In genomic region chr17:44218344-44219125, GRCh38 we compare ENCODE assay signal across 8 cellular contexts. TPM values are rescaled to one million over a fixed set of nuclear protein-coding genes. Genes with fewer than 3 reads are reported as not detected.
DNase-seq lines count a peak whose midpoint lies in the region; ATAC-seq, FAIRE-seq and TF ChIP-seq lines count a peak whose summit lies in the region.

No MANE protein-coding gene starts in this region.

- no peaks in the 10 kb centered on the region for H3K9me3 ChIP-seq in HepG2 (ENCODE audit: low read length)

- peaks cover 30% of the 10 kb centered on the region for H3K4me1 ChIP-seq in HepG2 (ENCODE audit: insufficient read depth, low read length)

- H3K36me3 ChIP-seq in HepG2 (replicated peaks in 1 of 2; ENCODE audit: control insufficient read depth in 1 of 2, insufficient read depth in 2 of 2, low read length in 2 of 2) = peaks cover 22 to 35% of the 10 kb centered on the region in 2 experiments

- intact Hi-C loops in activated CD4-positive, alpha-beta T cell treated with anti-CD3 and anti-CD28 coated beads, Interleukin-2, amount 10 ng/mL, durations not matched to agents 24 days and 14 days (cut with micrococcal nuclease) = loop anchor here (1.0 to 10.0 kb wide), 5 partner anchors 8 to 286 kb away; partner anchors contain the start of genes GPATCH8 and HROB
- intact Hi-C loops in HepG2 (cut with micrococcal nuclease; ENCODE audit: unreplicated experiment) = loop anchor here (2.0 kb wide), 2 partner anchors 16 to 106 kb away; partner anchors contain the start of gene SLC25A39

- no peaks in the 10 kb centered on the region; a peak in 1 of 5 replicates for H3K27me3 ChIP-seq in HepG2 (ENCODE audit: control insufficient read depth in 1 of 2, insufficient read depth in 2 of 2, low read length in 2 of 2)

- peaks cover 52% of the 10 kb centered on the region for H3K4me1 Mint-ChIP-seq in activated CD4-positive, alpha-beta T cell treated with anti-CD3 and anti-CD28 coated beads, Interleukin-2, amount 10 ng/mL, durations not matched to agents 24 days and 14 days

- in situ Hi-C loops in HepG2 (cut with HindIII; ENCODE audit: extremely low pct_ligation_motif_present, low pct_unique_long_range_greater_than_20kb) = no loop called here

- peaks cover 28% of the 10 kb centered on the region for H3K79me2 ChIP-seq in HepG2 (ENCODE audit: insufficient read depth, low read length)

- POLR2A ChIA-PET in HepG2 (lab: Yijun Ruan, JAX) = interaction anchor here (0.7 to 1.4 kb wide), 10 partner anchors 12 to 127 kb away, joined by 3 to 10 read pairs (median 5); partner anchors contain the start of genes ATXN7L3, GRN and TMUB2

- TF ChIP-seq EP300 in HepG2 (IDR thresholded peaks at IDR 0.05; ENCODE audit: low read depth in 2 of 2, low read length in 2 of 2) = no peak; a peak in 1 of 4 replicates
- no peak for TF ChIP-seq EP300 in HepG2 (CRISPR knock-in tag; IDR thresholded peaks at IDR 0.05; ENCODE audit: borderline replicate concordance)

- H4K20me1 ChIP-seq in HepG2 (ENCODE audit: insufficient read depth, low read length) = no peaks in the 10 kb centered on the region; the same call in 1 of the 2 replicates

- peaks cover 46% of the 10 kb centered on the region for H3K36me3 Mint-ChIP-seq in activated CD4-positive, alpha-beta T cell treated with anti-CD3 and anti-CD28 coated beads, Interleukin-2, amount 10 ng/mL, durations not matched to agents 24 days and 14 days (ENCODE audit: low read depth)

- CTCF ChIA-PET in HepG2 (lab: Yijun Ruan, JAX; ENCODE audit: low intra/inter-chr PET ratio, low total read pairs) = interaction anchor here (2.3 kb wide), 1 partner anchor 15 kb away, joined by 13 read pairs; no protein-coding TSS in a partner anchor

- peak overlapping the region; percentile 94 for H3K9ac ChIP-seq in HepG2 (ENCODE audit: insufficient read depth, low read depth, low read length)

- no TSS peak for BruUV-seq in HepG2 (replicated peaks; lab: Mats Ljungman, UMichigan)

- no peak overlapping the region for H2AFZ ChIP-seq in HepG2 (ENCODE audit: low read length)

- TF ChIP-seq CTCF in HepG2 (CRISPR knock-in tag; IDR thresholded peaks at IDR 0.05) = peak; percentile 82

- H3K4me3 Mint-ChIP-seq in activated CD4-positive, alpha-beta T cell treated with anti-CD3 and anti-CD28 coated beads, Interleukin-2, amount 10 ng/mL, durations not matched to agents 24 days and 14 days = peak overlapping the region; percentile 97

- peaks cover 2% of the 10 kb centered on the region for H3K27me3 Mint-ChIP-seq in activated CD4-positive, alpha-beta T cell treated with anti-CD3 and anti-CD28 coated beads, Interleukin-2, amount 10 ng/mL, durations not matched to agents 24 days and 14 days

- no peak for FAIRE-seq in HepG2 (lab: Jason Lieb, UNC)

- no peaks in the 10 kb centered on the region for H3K9me3 Mint-ChIP-seq in activated CD4-positive, alpha-beta T cell treated with anti-CD3 and anti-CD28 coated beads, Interleukin-2, amount 10 ng/mL, durations not matched to agents 24 days and 14 days

- 2% methylated on average over 20 of the region's 90 CpGs for WGBS in HepG2 (ENCODE audit: low lambda C conversion rate)

- TF ChIP-seq POLR2A in HepG2 (IDR thresholded peaks at IDR 0.05; ENCODE audit: insufficient read depth in 1 of 2, low read depth in 2 of 2, low read length in 2 of 2) = peak; percentile 7 to 59; a peak in 3 of 4 replicates

- H3K4me2 ChIP-seq in HepG2 (ENCODE audit: low read depth, low read length) = peak overlapping the region; percentile 97

- ATAC-seq in GM19023 (IDR thresholded peaks at IDR 0.05; ENCODE audit: unreplicated experiment) (peak; percentile 37), HG03432 (IDR thresholded peaks at IDR 0.05; ENCODE audit: unreplicated experiment) (peak; percentile 32), HepG2 (peak; percentile 50)

- TF ChIP-seq RAD21 in HepG2 (CRISPR knock-in tag; IDR thresholded peaks at IDR 0.05) = no peak

- H3K27ac Mint-ChIP-seq in activated CD4-positive, alpha-beta T cell treated with anti-CD3 and anti-CD28 coated beads, Interleukin-2, amount 10 ng/mL, durations not matched to agents 24 days and 14 days = peak overlapping the region; percentile 97

- H3K4me3 ChIP-seq in HepG2 (replicated peaks in 1 of 3; ENCODE audit: insufficient read depth in 1 of 3, low read depth in 2 of 3, low read length in 3 of 3) = peak overlapping the region; percentile 88 to 99 (median 98)

- peak overlapping the region; percentile 89 for H3K27ac ChIP-seq in HepG2 (ENCODE audit: extremely low read length, insufficient read depth, low read length)

- peak; percentile 93 for DNase-seq in AG08395 (ENCODE audit: low spot score)
- DNase-seq in NCI-H510A treated with DMSO at 0.1 percent for 48 hours (lab: John Stamatoyannopoulos, UW) = peak; percentile 61
- peak; percentile 96 for DNase-seq in activated CD4-positive, alpha-beta T cell treated with anti-CD3 and anti-CD28 coated beads, Interleukin-2, amount 10 ng/mL, durations not matched to agents 24 days and 14 days
- peak; percentile 89 for DNase-seq in dedifferentiated amniotic fluid mesenchymal stem cell (ENCODE audit: extremely low spot score)
- DNase-seq in HepG2 (ENCODE audit: low spot score) = peak; percentile 89
- peak; percentile 86 for DNase-seq in stimulated activated CD4-positive, alpha-beta T cell treated with anti-CD3 and anti-CD28 coated beads, Interleukin-2, amount 100 ng/mL, for 4 hours (ENCODE audit: low read depth)

RNA-seq across cellular contexts. Expression of gene UBTF, which starts 0.9 kb away (rescaled TPM):
- total RNA-seq in activated CD4-positive, alpha-beta T cell treated with anti-CD3 and anti-CD28 coated beads, Interleukin-2, amount 10 ng/mL, durations not matched to agents 24 days and 14 days = 193 and 195 TPM in 2 replicates
- total RNA-seq in HepG2 (2016; rRNA removed; fragmentation: Illumina TruSeq; extraction: Trizol) = 52.1 and 60.9 TPM in 2 replicates
- total RNA-seq in HepG2 (2016; cell fraction: cytosol; rRNA removed; fragmentation: Illumina TruSeq; extraction: Trizol; ENCODE audit: low read depth) = 13.2 and 14.5 TPM in 2 replicates
- 46.2 and 61.5 TPM in 2 replicates for total RNA-seq in HepG2 (2016; cell fraction: insoluble cytoplasmic fraction; rRNA removed; fragmentation: Illumina TruSeq; extraction: Trizol)
- total RNA-seq in HepG2 (2016; cell fraction: membrane; rRNA removed; fragmentation: Illumina TruSeq; extraction: Trizol) = 33.7 and 33.9 TPM in 2 replicates
- total RNA-seq in HepG2 (2016; cell fraction: nucleus; rRNA removed; fragmentation: Illumina TruSeq; extraction: Trizol) = 43.5 and 47.5 TPM in 2 replicates
- 15.2 and 16.1 TPM in 2 replicates for polyA plus RNA-seq in HepG2 (2011; rRNA removed)
- polyA plus RNA-seq in HepG2 (2011; cell fraction: cytosol; rRNA removed) = 9.1 and 10.0 TPM in 2 replicates
- 35.4 and 41.3 TPM in 2 replicates for polyA plus RNA-seq in HepG2 (2011; cell fraction: nucleus; rRNA removed)
- 27.8 and 33.4 TPM in 2 replicates for polyA plus RNA-seq in HepG2 (2012)
- 8.6 and 8.7 TPM in 2 replicates for polyA plus RNA-seq in HepG2 (2016; cell fraction: cytosol; fragmentation: Illumina TruSeq; extraction: Trizol; ENCODE audit: low read depth)
- polyA plus RNA-seq in HepG2 (2016; cell fraction: insoluble cytoplasmic fraction; fragmentation: Illumina TruSeq; extraction: Trizol; ENCODE audit: low read depth) = 57.4 and 68.3 TPM in 2 replicates
- 21.7 and 23.2 TPM in 2 replicates for polyA plus RNA-seq in HepG2 (2016; cell fraction: membrane; fragmentation: Illumina TruSeq; extraction: Trizol; ENCODE audit: low read depth)
- 93.7 and 94.2 TPM in 2 replicates for polyA plus RNA-seq in HepG2 (2016; cell fraction: nucleus; fragmentation: Illumina TruSeq; extraction: Trizol; ENCODE audit: insufficient read depth, low read depth)
- polyA minus RNA-seq in HepG2 (2011; rRNA and poly(A)+ RNA removed; ENCODE audit: low replicate concordance) = 11.5 and 30.7 TPM in 2 replicates
- 8.2 and 9.9 TPM in 2 replicates for polyA minus RNA-seq in HepG2 (2011; cell fraction: cytosol; rRNA and poly(A)+ RNA removed)
- 29.7 and 33.2 TPM in 2 replicates for polyA minus RNA-seq in HepG2 (2011; cell fraction: nucleus; rRNA and poly(A)+ RNA removed)

RNA-seq across cellular contexts. Expression of gene ATXN7L3, which starts 18.9 kb away (rescaled TPM):
- 105 and 118 TPM in 2 replicates for total RNA-seq in activated CD4-positive, alpha-beta T cell treated with anti-CD3 and anti-CD28 coated beads, Interleukin-2, amount 10 ng/mL, durations not matched to agents 24 days and 14 days
- total RNA-seq in HepG2 (2016; rRNA removed; fragmentation: Illumina TruSeq; extraction: Trizol) = 45.7 and 59.1 TPM in 2 replicates
- 12.2 and 14.1 TPM in 2 replicates for total RNA-seq in HepG2 (2016; cell fraction: cytosol; rRNA removed; fragmentation: Illumina TruSeq; extraction: Trizol; ENCODE audit: low read depth)
- 42.7 and 60.0 TPM in 2 replicates for total RNA-seq in HepG2 (2016; cell fraction: insoluble cytoplasmic fraction; rRNA removed; fragmentation: Illumina TruSeq; extraction: Trizol)
- 45.9 and 46.8 TPM in 2 replicates for total RNA-seq in HepG2 (2016; cell fraction: membrane; rRNA removed; fragmentation: Illumina TruSeq; extraction: Trizol)
- total RNA-seq in HepG2 (2016; cell fraction: nucleus; rRNA removed; fragmentation: Illumina TruSeq; extraction: Trizol) = 42.7 and 44.6 TPM in 2 replicates
- 44.5 and 49.3 TPM in 2 replicates for polyA plus RNA-seq in HepG2 (2011; rRNA removed)
- 39.5 and 41.0 TPM in 2 replicates for polyA plus RNA-seq in HepG2 (2011; cell fraction: cytosol; rRNA removed)
- 121 and 131 TPM in 2 replicates for polyA plus RNA-seq in HepG2 (2011; cell fraction: nucleus; rRNA removed)
- polyA plus RNA-seq in HepG2 (2012) = 37.8 and 38.4 TPM in 2 replicates
- polyA plus RNA-seq in HepG2 (2016; cell fraction: cytosol; fragmentation: Illumina TruSeq; extraction: Trizol; ENCODE audit: low read depth) = 7.6 and 9.2 TPM in 2 replicates
- polyA plus RNA-seq in HepG2 (2016; cell fraction: insoluble cytoplasmic fraction; fragmentation: Illumina TruSeq; extraction: Trizol; ENCODE audit: low read depth) = 50.4 and 54.3 TPM in 2 replicates
- polyA plus RNA-seq in HepG2 (2016; cell fraction: membrane; fragmentation: Illumina TruSeq; extraction: Trizol; ENCODE audit: low read depth) = 32.8 and 36.7 TPM in 2 replicates
- 81.5 and 96.7 TPM in 2 replicates for polyA plus RNA-seq in HepG2 (2016; cell fraction: nucleus; fragmentation: Illumina TruSeq; extraction: Trizol; ENCODE audit: insufficient read depth, low read depth)
- 65.3 and 85.1 TPM in 2 replicates for polyA minus RNA-seq in HepG2 (2011; rRNA and poly(A)+ RNA removed; ENCODE audit: low replicate concordance)
- polyA minus RNA-seq in HepG2 (2011; cell fraction: cytosol; rRNA and poly(A)+ RNA removed) = 25.4 and 26.4 TPM in 2 replicates
- 47.9 and 72.6 TPM in 2 replicates for polyA minus RNA-seq in HepG2 (2011; cell fraction: nucleus; rRNA and poly(A)+ RNA removed)

RNA-seq across cellular contexts. Expression of gene TMUB2, which starts 31.8 kb away (rescaled TPM):
- total RNA-seq in activated CD4-positive, alpha-beta T cell treated with anti-CD3 and anti-CD28 coated beads, Interleukin-2, amount 10 ng/mL, durations not matched to agents 24 days and 14 days = 16.1 and 19.0 TPM in 2 replicates
- total RNA-seq in HepG2 (2016; rRNA removed; fragmentation: Illumina TruSeq; extraction: Trizol) = 18.7 and 26.9 TPM in 2 replicates
- total RNA-seq in HepG2 (2016; cell fraction: cytosol; rRNA removed; fragmentation: Illumina TruSeq; extraction: Trizol; ENCODE audit: low read depth) = 9.7 and 10.5 TPM in 2 replicates
- total RNA-seq in HepG2 (2016; cell fraction: insoluble cytoplasmic fraction; rRNA removed; fragmentation: Illumina TruSeq; extraction: Trizol) = 17.2 and 28.2 TPM in 2 replicates
- 18.3 and 23.2 TPM in 2 replicates for total RNA-seq in HepG2 (2016; cell fraction: membrane; rRNA removed; fragmentation: Illumina TruSeq; extraction: Trizol)
- total RNA-seq in HepG2 (2016; cell fraction: nucleus; rRNA removed; fragmentation: Illumina TruSeq; extraction: Trizol) = 23.0 and 27.8 TPM in 2 replicates
- polyA plus RNA-seq in HepG2 (2011; rRNA removed) = 50.8 and 55.5 TPM in 2 replicates
- 41.4 and 47.9 TPM in 2 replicates for polyA plus RNA-seq in HepG2 (2011; cell fraction: cytosol; rRNA removed)
- polyA plus RNA-seq in HepG2 (2011; cell fraction: nucleus; rRNA removed) = 102 and 118 TPM in 2 replicates
- 22.8 and 25.7 TPM in 2 replicates for polyA plus RNA-seq in HepG2 (2012)
- polyA plus RNA-seq in HepG2 (2016; cell fraction: cytosol; fragmentation: Illumina TruSeq; extraction: Trizol; ENCODE audit: low read depth) = 8.4 and 10.1 TPM in 2 replicates
- 19.7 and 21.2 TPM in 2 replicates for polyA plus RNA-seq in HepG2 (2016; cell fraction: insoluble cytoplasmic fraction; fragmentation: Illumina TruSeq; extraction: Trizol; ENCODE audit: low read depth)
- 18.3 and 18.4 TPM in 2 replicates for polyA plus RNA-seq in HepG2 (2016; cell fraction: membrane; fragmentation: Illumina TruSeq; extraction: Trizol; ENCODE audit: low read depth)
- polyA plus RNA-seq in HepG2 (2016; cell fraction: nucleus; fragmentation: Illumina TruSeq; extraction: Trizol; ENCODE audit: insufficient read depth, low read depth) = 62.7 and 64.3 TPM in 2 replicates
- 28.1 and 44.6 TPM in 2 replicates for polyA minus RNA-seq in HepG2 (2011; rRNA and poly(A)+ RNA removed; ENCODE audit: low replicate concordance)
- polyA minus RNA-seq in HepG2 (2011; cell fraction: cytosol; rRNA and poly(A)+ RNA removed) = 13.8 and 15.3 TPM in 2 replicates
- 21.1 and 21.4 TPM in 2 replicates for polyA minus RNA-seq in HepG2 (2011; cell fraction: nucleus; rRNA and poly(A)+ RNA removed)

RNA-seq across cellular contexts. Expression of gene ASB16, which starts 48.0 kb away (rescaled TPM):
- 0.09 and 0.78 TPM in 2 replicates for total RNA-seq in activated CD4-positive, alpha-beta T cell treated with anti-CD3 and anti-CD28 coated beads, Interleukin-2, amount 10 ng/mL, durations not matched to agents 24 days and 14 days
- 0.07 TPM in 1 of 2 replicates, not detected in the other for total RNA-seq in HepG2 (2016; rRNA removed; fragmentation: Illumina TruSeq; extraction: Trizol)
- not detected in 2 replicates for total RNA-seq in HepG2 (2016; cell fraction: cytosol; rRNA removed; fragmentation: Illumina TruSeq; extraction: Trizol; ENCODE audit: low read depth)
- not detected in 2 replicates for total RNA-seq in HepG2 (2016; cell fraction: insoluble cytoplasmic fraction; rRNA removed; fragmentation: Illumina TruSeq; extraction: Trizol)
- not detected in 2 replicates for total RNA-seq in HepG2 (2016; cell fraction: membrane; rRNA removed; fragmentation: Illumina TruSeq; extraction: Trizol)
- not detected in 2 replicates for total RNA-seq in HepG2 (2016; cell fraction: nucleus; rRNA removed; fragmentation: Illumina TruSeq; extraction: Trizol)
- 0.05 TPM in 1 of 2 replicates, not detected in the other for polyA plus RNA-seq in HepG2 (2011; rRNA removed)
- 0.04 and 0.10 TPM in 2 replicates for polyA plus RNA-seq in HepG2 (2011; cell fraction: cytosol; rRNA removed)
- 0.45 and 0.47 TPM in 2 replicates for polyA plus RNA-seq in HepG2 (2011; cell fraction: nucleus; rRNA removed)
- polyA plus RNA-seq in HepG2 (2012) = 0.47 and 0.64 TPM in 2 replicates
- not detected in 2 replicates for polyA plus RNA-seq in HepG2 (2016; cell fraction: cytosol; fragmentation: Illumina TruSeq; extraction: Trizol; ENCODE audit: low read depth)
- polyA plus RNA-seq in HepG2 (2016; cell fraction: insoluble cytoplasmic fraction; fragmentation: Illumina TruSeq; extraction: Trizol; ENCODE audit: low read depth) = not detected in 2 replicates
- polyA plus RNA-seq in HepG2 (2016; cell fraction: membrane; fragmentation: Illumina TruSeq; extraction: Trizol; ENCODE audit: low read depth) = not detected in 2 replicates
- not detected in 2 replicates for polyA plus RNA-seq in HepG2 (2016; cell fraction: nucleus; fragmentation: Illumina TruSeq; extraction: Trizol; ENCODE audit: insufficient read depth, low read depth)
- 0.09 and 0.40 TPM in 2 replicates for polyA minus RNA-seq in HepG2 (2011; rRNA and poly(A)+ RNA removed; ENCODE audit: low replicate concordance)
- not detected in 2 replicates for polyA minus RNA-seq in HepG2 (2011; cell fraction: cytosol; rRNA and poly(A)+ RNA removed)
- not detected in 2 replicates for polyA minus RNA-seq in HepG2 (2011; cell fraction: nucleus; rRNA and poly(A)+ RNA removed)

RNA-seq across cellular contexts. Expression of gene SLC4A1, which starts 49.4 kb away (rescaled TPM):
- total RNA-seq in activated CD4-positive, alpha-beta T cell treated with anti-CD3 and anti-CD28 coated beads, Interleukin-2, amount 10 ng/mL, durations not matched to agents 24 days and 14 days = not detected in 2 replicates
- not detected in 2 replicates for total RNA-seq in HepG2 (2016; rRNA removed; fragmentation: Illumina TruSeq; extraction: Trizol)
- total RNA-seq in HepG2 (2016; cell fraction: cytosol; rRNA removed; fragmentation: Illumina TruSeq; extraction: Trizol; ENCODE audit: low read depth) = not detected in 2 replicates
- total RNA-seq in HepG2 (2016; cell fraction: insoluble cytoplasmic fraction; rRNA removed; fragmentation: Illumina TruSeq; extraction: Trizol) = not detected in 2 replicates
- total RNA-seq in HepG2 (2016; cell fraction: membrane; rRNA removed; fragmentation: Illumina TruSeq; extraction: Trizol) = not detected in 2 replicates
- total RNA-seq in HepG2 (2016; cell fraction: nucleus; rRNA removed; fragmentation: Illumina TruSeq; extraction: Trizol) = not detected in 2 replicates
- 0.01 TPM in 1 of 2 replicates, not detected in the other for polyA plus RNA-seq in HepG2 (2011; rRNA removed)
- polyA plus RNA-seq in HepG2 (2011; cell fraction: cytosol; rRNA removed) = not detected in 2 replicates
- polyA plus RNA-seq in HepG2 (2011; cell fraction: nucleus; rRNA removed) = 0.03 TPM in 1 of 2 replicates, not detected in the other
- not detected in 2 replicates for polyA plus RNA-seq in HepG2 (2012)
- not detected in 2 replicates for polyA plus RNA-seq in HepG2 (2016; cell fraction: cytosol; fragmentation: Illumina TruSeq; extraction: Trizol; ENCODE audit: low read depth)
- polyA plus RNA-seq in HepG2 (2016; cell fraction: insoluble cytoplasmic fraction; fragmentation: Illumina TruSeq; extraction: Trizol; ENCODE audit: low read depth) = not detected in 2 replicates
- not detected in 2 replicates for polyA plus RNA-seq in HepG2 (2016; cell fraction: membrane; fragmentation: Illumina TruSeq; extraction: Trizol; ENCODE audit: low read depth)
- not detected in 2 replicates for polyA plus RNA-seq in HepG2 (2016; cell fraction: nucleus; fragmentation: Illumina TruSeq; extraction: Trizol; ENCODE audit: insufficient read depth, low read depth)
- polyA minus RNA-seq in HepG2 (2011; rRNA and poly(A)+ RNA removed; ENCODE audit: low replicate concordance) = not detected in 2 replicates
- not detected in 2 replicates for polyA minus RNA-seq in HepG2 (2011; cell fraction: cytosol; rRNA and poly(A)+ RNA removed)
- polyA minus RNA-seq in HepG2 (2011; cell fraction: nucleus; rRNA and poly(A)+ RNA removed) = not detected in 2 replicates

Comparison
In these comparisons a context has a peak if more than half of its experiments do, and no peak if none do; other contexts are left out.
1. Peak in every context shown above with its lines: DNase-seq, ATAC-seq, H3K4me3 ChIP-seq and H3K27ac ChIP-seq.